In genomic region chr6:137370871-137371633, GRCh38 we compare ENCODE assay signal across 11 cellular contexts.
DNase-seq lines count a peak whose midpoint lies in the region; ATAC-seq and TF ChIP-seq lines count a peak whose summit lies in the region.
"Had no signal": no experiment of that assay in that cellular context is flagged by ENCODE, and none has a peak within 500 bp of the region (broad histone marks: within the 10 kb centered on the region; RNA-seq: fewer than 3 reads in every experiment).

No MANE protein-coding gene starts in this region.

- DNase-seq in cerebellar cortex (ENCODE audit: low spot score) = peak; percentile 5
- no peak for DNase-seq in hypothalamus (lab: John Stamatoyannopoulos, UW)
- DNase-seq in inferior parietal cortex (ENCODE audit: extremely low spot score) = no peak
- no peak for DNase-seq in T-helper 17 cell
- no peak for DNase-seq in tibial artery
- DNase-seq: DMS79 treated with DMSO at 0.1 percent for 48 hours, NCI-H510A had no signal

- TF ChIP-seq CTCF in C4-2B (conservative IDR thresholded peaks at IDR 0.05) (peak; percentile 23), tibial artery (IDR thresholded peaks at IDR 0.05) (no peak)

- H3K27ac Mint-ChIP-seq in T-helper 17 cell = no peak overlapping the region

- no peaks in the 10 kb centered on the region for H3K36me3 ChIP-seq in tibial artery

- no peaks in the 10 kb centered on the region for H3K36me3 Mint-ChIP-seq in T-helper 17 cell (ENCODE audit: low read depth)

- no peak overlapping the region for H3K4me3 Mint-ChIP-seq in T-helper 17 cell

- H3K4me1 Mint-ChIP-seq in T-helper 17 cell = peaks cover 12% of the 10 kb centered on the region

- H3K4me3 ChIP-seq in tibial artery = no peak overlapping the region
- H3K4me3 ChIP-seq: lung had no signal

- no peaks in the 10 kb centered on the region for H3K9me3 ChIP-seq in T-helper 17 cell (ENCODE audit: control insufficient read depth, low read length, poor library complexity, severe bottlenecking)
- no peaks in the 10 kb centered on the region for H3K9me3 ChIP-seq in tibial artery

- intact Hi-C loops in tibial artery (cut with DNase I; ENCODE audit: low total_unique reads) = no loop called here

- H3K27ac ChIP-seq in C4-2B (no peak overlapping the region), tibial artery (no peak overlapping the region)

- no peaks in the 10 kb centered on the region for H3K27me3 Mint-ChIP-seq in T-helper 17 cell

- no peaks in the 10 kb centered on the region for H3K27me3 ChIP-seq in tibial artery

- peak; percentile 84 for ATAC-seq in GM19043 (IDR thresholded peaks at IDR 0.05; ENCODE audit: low read depth, unreplicated experiment)
- ATAC-seq in HG03342 (IDR thresholded peaks at IDR 0.05; ENCODE audit: unreplicated experiment) = peak; percentile 86
- no peak for ATAC-seq in T-helper 17 cell

- H3K4me1 ChIP-seq in tibial artery = no peaks in the 10 kb centered on the region
